In the genomic region with DNA sequence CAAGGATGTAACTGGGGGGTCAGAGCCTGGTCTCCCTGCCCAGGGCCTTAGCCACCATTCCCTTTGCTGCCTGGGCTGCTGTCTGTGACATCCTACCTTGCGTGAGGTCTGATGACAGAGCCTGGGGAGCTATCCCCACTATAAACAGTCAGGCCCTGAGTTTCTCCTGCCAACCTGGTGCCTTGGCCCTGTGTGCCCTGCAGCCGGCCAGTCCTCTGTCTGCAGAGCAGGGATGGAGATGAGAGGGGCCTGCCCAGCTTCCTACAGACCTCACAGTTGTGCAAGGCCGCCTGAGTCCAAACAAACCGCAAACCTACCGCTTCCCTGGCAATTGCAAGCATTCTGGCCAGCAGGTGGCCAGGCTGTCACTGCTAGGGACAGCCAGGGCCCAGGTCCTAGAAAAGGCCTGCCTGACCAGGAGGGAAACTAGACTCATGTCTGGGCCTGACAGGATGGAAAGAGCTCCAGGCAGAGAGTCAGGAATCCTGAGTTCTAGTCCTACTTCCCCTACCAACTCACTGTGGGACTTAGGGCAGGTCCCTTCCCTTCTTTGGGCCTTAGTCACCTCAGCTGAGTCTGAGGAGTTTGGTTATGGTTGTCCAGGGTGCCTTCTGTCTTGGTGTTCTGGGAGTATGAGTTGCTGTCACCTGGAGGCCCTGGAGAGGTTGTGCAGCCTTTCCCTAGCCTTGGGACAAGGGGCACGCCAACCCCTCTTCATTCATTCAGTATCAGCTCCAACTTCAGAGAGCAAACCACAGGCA, we compare ENCODE assay signal across 8 cellular contexts.
DNase-seq lines count a peak whose midpoint lies in the region; ATAC-seq, FAIRE-seq and TF ChIP-seq lines count a peak whose summit lies in the region.

No MANE protein-coding gene starts in this region.

- no peaks in the 10 kb centered on the region for H3K36me3 ChIP-seq in GM12878 (ENCODE audit: control insufficient read depth in 2 of 2, insufficient read depth in 2 of 2, low read length in 1 of 2)

- RAD21 ChIA-PET in GM12878 (lab: Charles Lee; ENCODE audit: unreplicated experiment): interaction anchor here (0.7 to 2.0 kb wide), 5 partner anchors 9 to 217 kb away, joined by 3 to 5 read pairs (median 3); no protein-coding TSS in a partner anchor

- TF ChIP-seq CTCF in AG04450 (IDR thresholded peaks at IDR 0.05; ENCODE audit: low read depth, low read length): peak; percentile 38
- peak in 2 of 3 experiments; percentile 13 to 28; a peak in 3 of 6 replicates for TF ChIP-seq CTCF in GM12878 (IDR thresholded peaks at IDR 0.05 in 2 of 3, conservative IDR thresholded peaks at IDR 0.05 in 1 of 3; ENCODE audit: control insufficient read depth in 2 of 3, extremely low read depth in 1 of 3, insufficient read depth in 1 of 3, low read depth in 3 of 3, low read length in 3 of 3)

- peaks cover 8% of the 10 kb centered on the region for H3K4me1 ChIP-seq in GM12878 (ENCODE audit: control insufficient read depth, insufficient read depth, low read length)

- FAIRE-seq in GM12878 (lab: Jason Lieb, UNC): no peak

- no peak overlapping the region for H2AFZ ChIP-seq in GM12878 (ENCODE audit: control insufficient read depth, low read depth, low read length)

- no peak overlapping the region for H3K9ac ChIP-seq in GM12878 (ENCODE audit: control insufficient read depth, insufficient read depth, low read length)

- no peak for DNase-seq in AG04450 (ENCODE audit: low read depth, low spot score)
- DNase-seq in GM12878 (ENCODE audit: low read depth, low spot score): no peak
- peak in 1 of 2 donors; percentile 51 for DNase-seq in left colon
- no peak for DNase-seq in NCI-H2029 (lab: John Stamatoyannopoulos, UW)
- no peak for DNase-seq in NCI-H446 treated with DMSO at 0.1 percent for 48 hours (lab: John Stamatoyannopoulos, UW)

- TF ChIP-seq RAD21 in Ishikawa (IDR thresholded peaks at IDR 0.05; ENCODE audit: low read depth) (peak; percentile 50), GM12878 (IDR thresholded peaks at IDR 0.05; ENCODE audit: insufficient read depth, low read depth, low read length) (no peak)

- SMC1A ChIA-PET in GM12878 (lab: Charles Lee; ENCODE audit: uncharacterized antibody, unreplicated experiment): interaction anchor here (1.1 to 2.8 kb wide), 11 partner anchors 10 to 219 kb away, joined by 3 to 9 read pairs (median 4); no protein-coding TSS in a partner anchor

- TF ChIP-seq EP300 in Ishikawa (IDR thresholded peaks at IDR 0.05; ENCODE audit: borderline replicate concordance) (no peak), GM12878 (IDR thresholded peaks at IDR 0.05; ENCODE audit: borderline replicate concordance in 1 of 2, control insufficient read depth in 1 of 2, low read depth in 2 of 2, low read length in 2 of 2) (no peak)

- H3K9me3 ChIP-seq in AG04450 (ENCODE audit: control insufficient read depth, insufficient read depth, low read length): no peaks in the 10 kb centered on the region
- H3K9me3 ChIP-seq in GM12878 (replicated peaks; ENCODE audit: control insufficient read depth, insufficient read depth, low read length): no peaks in the 10 kb centered on the region

- BruUV-seq in GM12878 (replicated peaks; lab: Mats Ljungman, UMichigan): no TSS peak

- 0 out of 3 replicates have a peak, but pooled peaks have one; percentile 9 for ATAC-seq in GM12878
- ATAC-seq in left colon: peak; percentile 70
- no peak for ATAC-seq in GM21390 (IDR thresholded peaks at IDR 0.05; ENCODE audit: unreplicated experiment)
- ATAC-seq in HG03095 (IDR thresholded peaks at IDR 0.05; ENCODE audit: unreplicated experiment): no peak

- WGBS in GM12878 (ENCODE audit: insufficient coverage, insufficient replicate concordance, low lambda C conversion rate, missing lambda C conversion rate): 58% methylated on average over 6 of the region's 6 CpGs

- no peaks in the 10 kb centered on the region for H4K20me1 ChIP-seq in GM12878 (ENCODE audit: control insufficient read depth, insufficient read depth)

- no peak overlapping the region for H3K4me3 ChIP-seq in AG04450 (ENCODE audit: low read depth, low read length)
- H3K4me3 ChIP-seq in GM12878: no peak overlapping the region

- intact Hi-C loops in GM12878 (cut with micrococcal nuclease; ENCODE audit: unreplicated experiment) (loop anchor here (5.0 kb wide), 1 partner anchor 146 kb away; no protein-coding TSS in a partner anchor), left colon (cut with DNase I, micrococcal nuclease) (no loop called here)

- CTCF ChIA-PET in AG04450 (lab: Charles Lee) (interaction anchor here (0.6 to 1.9 kb wide), 5 partner anchors 10 to 137 kb away, joined by 3 to 7 read pairs (median 3); no protein-coding TSS in a partner anchor), GM12878 (lab: Yijun Ruan, JAX) (interaction anchor here (0.6 to 2.2 kb wide), 11 partner anchors 9 to 207 kb away, joined by 3 to 11 read pairs (median 3); no protein-coding TSS in a partner anchor)

- H3K27me3 ChIP-seq in AG04450 (ENCODE audit: control insufficient read depth, insufficient read depth, low read length) (peaks cover 14% of the 10 kb centered on the region), GM12878 (replicated peaks in 1 of 2; ENCODE audit: control insufficient read depth in 2 of 2, insufficient read depth in 2 of 2, low read length in 1 of 2) (no peaks in the 10 kb centered on the region; a peak in 1 of 4 replicates)

- no peaks in the 10 kb centered on the region for H3K79me2 ChIP-seq in GM12878 (ENCODE audit: control insufficient read depth, insufficient read depth, low read length)

- TF ChIP-seq POLR2A in GM12878 (IDR thresholded peaks at IDR 0.05; ENCODE audit: low read depth, low read length): no peak

- POLR2A ChIA-PET in AG04450 (lab: Yijun Ruan, JAX): no interaction called here
- POLR2A ChIA-PET in GM12878 (lab: Charles Lee): interaction anchor here (0.7 to 1.5 kb wide), 7 partner anchors 10 to 209 kb away, joined by 3 to 4 read pairs (median 3); no protein-coding TSS in a partner anchor

- peak overlapping the region; percentile 21 for H3K27ac ChIP-seq in AG04450 (ENCODE audit: low read depth, low read length)
- no peak overlapping the region for H3K27ac ChIP-seq in GM12878 (ENCODE audit: control insufficient read depth, insufficient read depth)

- in situ Hi-C loops in GM12878 (cut with MboI): no loop called here

- no peak overlapping the region for H3K4me2 ChIP-seq in GM12878 (ENCODE audit: control insufficient read depth, insufficient read depth)

TF ChIP-seq in Ishikawa, 13 proteins besides CTCF, POLR2A, EP300 and RAD21:
- TF ChIP-seq USF1 (IDR thresholded peaks at IDR 0.05) (no peak), ZBTB7A (IDR thresholded peaks at IDR 0.05; ENCODE audit: low read depth) (no peak), TEAD4 (IDR thresholded peaks at IDR 0.05) (no peak), TCF12 (IDR thresholded peaks at IDR 0.05; ENCODE audit: low read depth) (no peak), CREB1 (IDR thresholded peaks at IDR 0.05; ENCODE audit: low read depth) (no peak)
- TF ChIP-seq, protein P1, sequence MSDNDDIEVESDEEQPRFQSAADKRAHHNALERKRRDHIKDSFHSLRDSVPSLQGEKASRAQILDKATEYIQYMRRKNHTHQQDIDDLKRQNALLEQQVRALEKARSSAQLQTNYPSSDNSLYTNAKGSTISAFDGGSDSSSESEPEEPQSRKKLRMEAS (IDR thresholded peaks at IDR 0.05): no peak

TF ChIP-seq in GM12878, 131 proteins besides CTCF, POLR2A, EP300 and RAD21:
- TF ChIP-seq, protein P2, sequence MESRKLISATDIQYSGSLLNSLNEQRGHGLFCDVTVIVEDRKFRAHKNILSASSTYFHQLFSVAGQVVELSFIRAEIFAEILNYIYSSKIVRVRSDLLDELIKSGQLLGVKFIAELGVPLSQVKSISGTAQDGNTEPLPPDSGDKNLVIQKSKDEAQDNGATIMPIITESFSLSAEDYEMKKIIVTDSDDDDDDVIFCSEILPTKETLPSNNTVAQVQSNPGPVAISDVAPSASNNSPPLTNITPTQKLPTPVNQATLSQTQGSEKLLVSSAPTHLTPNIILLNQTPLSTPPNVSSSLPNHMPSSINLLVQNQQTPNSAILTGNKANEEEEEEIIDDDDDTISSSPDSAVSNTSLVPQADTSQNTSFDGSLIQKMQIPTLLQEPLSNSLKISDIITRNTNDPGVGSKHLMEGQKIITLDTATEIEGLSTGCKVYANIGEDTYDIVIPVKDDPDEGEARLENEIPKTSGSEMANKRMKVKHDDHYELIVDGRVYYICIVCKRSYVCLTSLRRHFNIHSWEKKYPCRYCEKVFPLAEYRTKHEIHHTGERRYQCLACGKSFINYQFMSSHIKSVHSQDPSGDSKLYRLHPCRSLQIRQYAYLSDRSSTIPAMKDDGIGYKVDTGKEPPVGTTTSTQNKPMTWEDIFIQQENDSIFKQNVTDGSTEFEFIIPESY (IDR thresholded peaks at IDR 0.05): peak; percentile 94
- no peak for TF ChIP-seq MTA2 (IDR thresholded peaks at IDR 0.05; ENCODE audit: low read depth)

Comparison
In these comparisons a context has a peak if more than half of its experiments do, and no peak if none do; other contexts are left out.
1. ATAC-seq: peak in GM12878 (single experiment) and left colon (single experiment); none in GM21390 (single experiment) and HG03095 (single experiment).